In the genomic region with DNA sequence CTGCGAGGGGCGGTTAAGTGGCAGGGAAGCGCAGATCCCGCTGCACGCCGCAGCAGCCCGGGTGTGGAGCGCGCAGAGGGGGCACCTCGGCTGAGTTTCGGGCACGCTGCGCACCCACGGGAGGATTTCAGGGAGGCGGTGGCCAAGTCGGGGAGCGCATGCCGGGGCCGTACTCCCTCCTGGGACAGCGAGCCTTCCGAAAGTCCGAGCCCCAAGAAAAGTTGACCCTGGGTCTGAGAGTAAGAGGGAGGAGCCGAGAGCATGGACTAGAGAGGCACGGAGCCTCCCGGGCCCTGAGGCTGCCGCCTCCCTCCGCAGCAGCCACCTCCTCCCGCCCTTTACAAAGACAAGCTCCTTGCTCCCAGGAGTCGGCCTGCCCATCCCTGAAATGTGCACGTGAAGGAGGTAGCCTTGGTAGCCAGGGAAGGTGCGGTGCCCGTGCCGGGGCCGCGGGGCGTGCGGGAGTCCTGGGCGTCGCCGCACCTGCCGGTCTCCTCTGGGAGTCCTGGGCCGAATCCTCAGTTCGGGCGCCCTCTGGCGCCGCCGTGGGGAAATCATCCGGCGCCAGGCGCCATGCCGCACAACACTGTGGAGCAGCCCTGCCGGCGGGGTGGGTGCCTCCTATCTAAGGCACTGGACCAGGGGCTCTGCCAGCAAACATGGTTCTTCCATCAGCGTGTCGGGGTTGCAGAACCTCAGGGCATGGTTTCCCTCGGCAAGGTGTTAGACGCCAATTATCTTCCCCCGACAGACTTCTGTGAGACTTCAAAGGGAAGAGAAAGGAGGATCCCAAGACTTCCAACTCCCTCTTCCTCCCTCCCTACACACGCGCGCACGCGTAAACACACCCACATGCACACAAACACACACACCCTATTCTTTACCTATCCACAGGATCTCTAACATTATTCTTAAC, we compare ENCODE assay signal across 8 cellular contexts.
A peak's percentile ranks its signal among the peaks of the same experiment; 100 is the strongest.
DNase-seq lines count a peak whose midpoint lies in the region; ATAC-seq and TF ChIP-seq lines count a peak whose summit lies in the region.

No MANE protein-coding gene starts in this region.

- no peaks in the 10 kb centered on the region for H3K27me3 ChIP-seq in thoracic aorta (replicated peaks; ENCODE audit: insufficient read depth)

- in situ Hi-C loops in KBM-7 (cut with MboI; ENCODE audit: low pct_unique_long_range_greater_than_20kb, low sequenced_read_pairs) = loop anchor here (25.0 kb wide), 1 partner anchor 217 kb away; no protein-coding TSS in a partner anchor

- peak; percentile 94 for TF ChIP-seq CTCF in RWPE1 (conservative IDR thresholded peaks at IDR 0.05; ENCODE audit: low read depth)
- TF ChIP-seq CTCF in glutamatergic neuron (IDR thresholded peaks at IDR 0.05; ENCODE audit: partially characterized antibody, unreplicated experiment) = peak; percentile 77
- TF ChIP-seq CTCF in omental fat pad (IDR thresholded peaks at IDR 0.05) = peak in 2 of 3 donors; percentile 5 to 89
- TF ChIP-seq CTCF in thoracic aorta (IDR thresholded peaks at IDR 0.05) = peak; percentile 84

- H3K27ac ChIP-seq in RWPE1 (no peak overlapping the region), thoracic aorta (no peak overlapping the region)

- H3K27me3 Mint-ChIP-seq in glutamatergic neuron (ENCODE audit: unreplicated experiment) = peaks cover 1% of the 10 kb centered on the region

- H3K4me1 ChIP-seq in thoracic aorta (ENCODE audit: control insufficient read depth in 1 of 2, low read depth in 2 of 2) = peaks cover 0 to 8% of the 10 kb centered on the region in 2 donors

- no peaks in the 10 kb centered on the region for H3K4me1 Mint-ChIP-seq in glutamatergic neuron (ENCODE audit: low read depth, unreplicated experiment)

- H3K36me3 ChIP-seq in thoracic aorta = no peaks in the 10 kb centered on the region

- CTCF ChIA-PET in RWPE1 (lab: Yijun Ruan, JAX) = interaction anchor here (0.6 to 1.0 kb wide), 7 partner anchors 30 to 1964 kb away, joined by 3 read pairs; no protein-coding TSS in a partner anchor

- ATAC-seq in GM21723 (IDR thresholded peaks at IDR 0.05; ENCODE audit: unreplicated experiment) (peak; percentile 98), omental fat pad (ENCODE audit: low FRiP score) (peak; percentile 89), thoracic aorta (ENCODE audit: insufficient number of reproducible peaks, low FRiP score, low read depth) (peak; percentile 83)

- peaks cover 6% of the 10 kb centered on the region for H3K36me3 Mint-ChIP-seq in glutamatergic neuron (ENCODE audit: unreplicated experiment)

- DNase-seq in DMS79 treated with DMSO at 0.1 percent for 48 hours (lab: John Stamatoyannopoulos, UW) (peak; percentile 26), KBM-7 (peak; percentile 83), RWPE1 (ENCODE audit: low spot score) (peak; percentile 79), glutamatergic neuron (peak; percentile 88), omental fat pad (ENCODE audit: low spot score) (peak; percentile 38), thoracic aorta (ENCODE audit: low spot score) (no peak)
- DNase-seq in activated gamma-delta T cell treated with anti-CD3 and anti-CD28 coated beads, Interleukin-2, amount 50 U/mL, for 16 hours (ENCODE audit: low read depth) = peak; percentile 31

- H3K4me3 ChIP-seq in thoracic aorta = peak overlapping the region; percentile 73

- no peaks in the 10 kb centered on the region for H3K9me3 ChIP-seq in thoracic aorta

- POLR2A ChIA-PET in RWPE1 (lab: Yijun Ruan, JAX; ENCODE audit: low non-redundant PET) = no interaction called here

- peaks cover 2% of the 10 kb centered on the region for H3K9me3 Mint-ChIP-seq in glutamatergic neuron (ENCODE audit: unreplicated experiment)

- H3K27ac Mint-ChIP-seq in glutamatergic neuron (ENCODE audit: unreplicated experiment) = no peak overlapping the region

- H3K4me3 Mint-ChIP-seq in glutamatergic neuron (ENCODE audit: unreplicated experiment) = peak overlapping the region; percentile 85
